ENCODE assay signal across 29 cellular contexts in the genomic region with DNA sequence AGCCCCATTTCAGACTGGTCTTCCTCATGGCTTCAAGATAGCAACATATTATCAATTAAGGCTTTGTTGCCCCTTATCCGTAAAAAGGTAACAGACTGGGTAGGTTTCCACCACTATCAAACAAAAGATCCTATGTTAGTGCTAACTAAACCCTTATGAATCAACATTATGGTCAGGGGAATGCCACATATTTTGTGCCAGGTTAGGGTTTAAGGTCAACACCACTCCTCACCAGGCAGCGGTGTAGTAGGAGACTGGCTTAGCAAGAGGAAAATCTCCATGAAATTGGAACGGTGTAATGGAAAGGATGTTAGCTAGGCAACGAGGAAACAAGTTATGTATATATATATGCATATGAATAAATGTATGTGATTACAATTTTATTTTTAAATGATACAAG.
"Had no signal": no experiment of that assay in that cellular context is flagged by ENCODE, and none has a peak within 500 bp of the region (broad histone marks: within the 10 kb centered on the region; RNA-seq: fewer than 3 reads in every experiment).

No MANE protein-coding gene starts in this region.

- H3K36me3 Mint-ChIP-seq: stimulated activated effector memory CD8-positive, alpha-beta T cell treated with anti-CD3 and anti-CD28 coated beads, Interleukin-12 subunit alpha, Interleukin-12 subunit beta, amount 100 ng/mL, for 72 hours; stimulated activated memory B cell treated with anti-CD40 and anti-IgM and Interleukin-4, amounts not matched to agents 10 μg/mL and 1 μg/mL and 100 μg/mL, for 72 hours; stimulated activated naive B cell treated with anti-CD40 and anti-IgM and Interleukin-4, amounts not matched to agents 10 μg/mL and 1 μg/mL and 100 μg/mL, for 72 hours; type B pancreatic cell had no signal

- H3K4me1 ChIP-seq: stomach, suprapubic skin, testis, thyroid gland, tibial artery, tibial nerve, transverse colon, upper lobe of left lung, upper lobe of right lung, uterus, vagina had no signal

- H3K4me1 Mint-ChIP-seq: stimulated activated effector memory CD8-positive, alpha-beta T cell treated with anti-CD3 and anti-CD28 coated beads, Interleukin-12 subunit alpha, Interleukin-12 subunit beta, amount 100 ng/mL, for 72 hours; stimulated activated memory B cell treated with anti-CD40 and anti-IgM and Interleukin-4, amounts not matched to agents 10 μg/mL and 1 μg/mL and 100 μg/mL, for 72 hours; stimulated activated naive B cell treated with anti-CD40 and anti-IgM and Interleukin-4, amounts not matched to agents 10 μg/mL and 1 μg/mL and 100 μg/mL, for 72 hours; stimulated activated naive CD8-positive, alpha-beta T cell treated with anti-CD3 and anti-CD28 coated beads, Interleukin-15, amount 100 ng/mL, for 72 hours had no signal

- H3K27me3 ChIP-seq: stomach, suprapubic skin, testis, thyroid gland, tibial artery, tibial nerve, transverse colon, upper lobe of left lung, upper lobe of right lung, uterus, vagina had no signal

- H3K9me3 Mint-ChIP-seq: type B pancreatic cell had no signal

- H3K27ac ChIP-seq: stomach, suprapubic skin, testis, thoracic aorta, thyroid gland, tibial artery, tibial nerve, transverse colon, upper lobe of left lung, upper lobe of right lung, uterus, vagina had no signal

- FAIRE-seq: urothelium cell line had no signal

- H3K27ac Mint-ChIP-seq: stimulated activated effector memory CD8-positive, alpha-beta T cell treated with anti-CD3 and anti-CD28 coated beads, Interleukin-12 subunit alpha, Interleukin-12 subunit beta, amount 100 ng/mL, for 72 hours; stimulated activated memory B cell treated with anti-CD40 and anti-IgM and Interleukin-4, amounts not matched to agents 10 μg/mL and 1 μg/mL and 100 μg/mL, for 72 hours; stimulated activated naive B cell treated with anti-CD40 and anti-IgM and Interleukin-4, amounts not matched to agents 10 μg/mL and 1 μg/mL and 100 μg/mL, for 72 hours; stimulated activated naive CD8-positive, alpha-beta T cell treated with anti-CD3 and anti-CD28 coated beads, Interleukin-15, amount 100 ng/mL, for 72 hours; stimulated activated naive CD8-positive, alpha-beta T cell treated with anti-CD3 and anti-CD28 coated beads, Interleukin-15, Interleukin-2, amounts not matched to agents 100 ng/mL and 50 ng/mL, for 24 hours; type B pancreatic cell had no signal

- H3K36me3 ChIP-seq: stomach, suprapubic skin, thoracic aorta, thyroid gland, tibial artery, tibial nerve, transverse colon, upper lobe of left lung, upper lobe of right lung, uterus, vagina had no signal

- H3K27me3 Mint-ChIP-seq: stimulated activated memory B cell treated with anti-CD40 and anti-IgM and Interleukin-4, amounts not matched to agents 10 μg/mL and 1 μg/mL and 100 μg/mL, for 72 hours; stimulated activated naive B cell treated with anti-CD40 and anti-IgM and Interleukin-4, amounts not matched to agents 10 μg/mL and 1 μg/mL and 100 μg/mL, for 72 hours; stimulated activated naive CD8-positive, alpha-beta T cell treated with anti-CD3 and anti-CD28 coated beads, Interleukin-15, amount 100 ng/mL, for 72 hours; stimulated activated naive CD8-positive, alpha-beta T cell treated with anti-CD3 and anti-CD28 coated beads, Interleukin-15, Interleukin-2, amounts not matched to agents 100 ng/mL and 50 ng/mL, for 24 hours; type B pancreatic cell had no signal

- H3K9me3 ChIP-seq: suprapubic skin, testis, thoracic aorta, thyroid gland, tibial artery, transverse colon, upper lobe of left lung, upper lobe of right lung, uterus, vagina had no signal

- DNase-seq: stimulated activated CD4-positive, alpha-beta T cell treated with anti-CD3 and anti-CD28 coated beads, Interleukin-2, amount 100 ng/mL, for 48 hours; stimulated activated CD4-positive, alpha-beta T cell treated with anti-CD3 and anti-CD28 coated beads, Interleukin-4, amount 100 ng/mL, for 1 hour; stimulated activated CD4-positive, alpha-beta T cell treated with anti-CD3 and anti-CD28 coated beads, Interleukin-4, amount 100 ng/mL, for 24 hours; stimulated activated CD4-positive, alpha-beta T cell treated with anti-CD3 and anti-CD28 coated beads, Interleukin-4, amount 100 ng/mL, for 4 hours; stimulated activated CD8-positive, alpha-beta memory T cell treated with anti-CD3 and anti-CD28 coated beads, Interleukin-4, amount 100 ng/mL, for 48 hours; stimulated activated naive B cell treated with anti-CD40 and anti-IgM and Interleukin-4, amounts not matched to agents 10 μg/mL and 1 μg/mL and 100 μg/mL, for 72 hours; stimulated activated naive CD4-positive, alpha-beta T cell; stimulated activated naive CD4-positive, alpha-beta T cell treated with Interleukin-2 at 50 U/mL for 16 hours; stimulated activated naive CD8-positive, alpha-beta T cell treated with anti-CD3 and anti-CD28 coated beads, Interleukin-15, amount 100 ng/mL, for 72 hours; stimulated activated naive CD8-positive, alpha-beta T cell treated with anti-CD3 and anti-CD28 coated beads, Interleukin-15, Interleukin-2, amounts not matched to agents 100 U/mL and 50 U/mL, for 24 hours; stomach; substantia nigra; testis; thyroid gland; tibial artery; transverse colon; trophoblast cell; upper lobe of left lung; upper lobe of right lung; uterus had no signal

- ATAC-seq: stimulated activated effector memory CD8-positive, alpha-beta T cell treated with anti-CD3 and anti-CD28 coated beads, Interleukin-12 subunit alpha, Interleukin-12 subunit beta, amount 100 ng/mL, for 72 hours; stimulated activated memory B cell treated with anti-CD40 and anti-IgM and Interleukin-4, amounts not matched to agents 10 μg/mL and 1 μg/mL and 100 μg/mL, for 72 hours; stimulated activated naive B cell treated with anti-CD40 and anti-IgM and Interleukin-4, amounts not matched to agents 10 μg/mL and 1 μg/mL and 100 μg/mL, for 72 hours; stimulated activated naive CD8-positive, alpha-beta T cell treated with anti-CD3 and anti-CD28 coated beads, Interleukin-15, amount 100 ng/mL, for 72 hours; stimulated activated naive CD8-positive, alpha-beta T cell treated with anti-CD3 and anti-CD28 coated beads, Interleukin-15, Interleukin-2, amounts not matched to agents 100 U/mL and 50 U/mL, for 24 hours; upper lobe of right lung had no signal

- H3K4me3 Mint-ChIP-seq: stimulated activated effector memory CD8-positive, alpha-beta T cell treated with anti-CD3 and anti-CD28 coated beads, Interleukin-12 subunit alpha, Interleukin-12 subunit beta, amount 100 ng/mL, for 72 hours; stimulated activated memory B cell treated with anti-CD40 and anti-IgM and Interleukin-4, amounts not matched to agents 10 μg/mL and 1 μg/mL and 100 μg/mL, for 72 hours; stimulated activated naive B cell treated with anti-CD40 and anti-IgM and Interleukin-4, amounts not matched to agents 10 μg/mL and 1 μg/mL and 100 μg/mL, for 72 hours; stimulated activated naive CD8-positive, alpha-beta T cell treated with anti-CD3 and anti-CD28 coated beads, Interleukin-15, amount 100 ng/mL, for 72 hours; stimulated activated naive CD8-positive, alpha-beta T cell treated with anti-CD3 and anti-CD28 coated beads, Interleukin-15, Interleukin-2, amounts not matched to agents 100 ng/mL and 50 ng/mL, for 24 hours; type B pancreatic cell had no signal

- H3K4me3 ChIP-seq: stomach, suprapubic skin, testis, thoracic aorta, thyroid gland, tibial artery, tibial nerve, transverse colon, upper lobe of left lung, upper lobe of right lung, uterus, vagina had no signal
